In the genomic region with DNA sequence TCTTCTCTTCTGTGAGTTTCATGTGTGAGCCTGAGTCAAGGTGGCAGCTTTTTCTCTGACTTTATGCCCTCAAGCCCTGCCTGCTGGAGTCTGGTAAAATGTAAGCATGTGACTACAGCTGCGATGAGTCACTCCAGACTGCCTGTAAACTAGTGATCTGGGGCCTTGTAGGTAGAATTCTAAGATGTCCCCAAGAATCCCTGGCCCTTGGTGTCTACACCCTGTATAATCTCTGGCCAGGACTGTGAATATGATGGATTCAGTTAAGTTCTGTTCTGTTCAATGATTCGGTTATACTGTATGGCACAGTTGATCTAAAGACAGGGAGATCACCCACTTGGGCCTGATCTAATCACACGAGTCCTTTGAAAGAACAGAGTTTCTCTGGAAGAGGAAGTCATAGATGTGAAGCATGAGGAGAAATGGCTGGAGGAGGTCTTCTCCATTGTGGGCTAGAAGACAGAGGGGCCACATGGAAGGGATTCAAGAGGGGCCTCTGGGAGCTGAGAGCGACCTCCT, we compare ENCODE assay signal across 11 cellular contexts. TPM values are rescaled to one million over a fixed set of nuclear protein-coding genes. Genes with fewer than 3 reads are reported as not detected.
DNase-seq lines count a peak whose midpoint lies in the region; ATAC-seq and TF ChIP-seq lines count a peak whose summit lies in the region.
"Had no signal": no experiment of that assay in that cellular context is flagged by ENCODE, and none has a peak within 500 bp of the region (broad histone marks: within the 10 kb centered on the region; RNA-seq: fewer than 3 reads in every experiment).

No MANE protein-coding gene starts in this region.

- H3K4me1 ChIP-seq in effector memory CD4-positive, alpha-beta T cell (ENCODE audit: control insufficient read depth, insufficient read depth, low read length, poor library complexity, severe bottlenecking) = no peaks in the 10 kb centered on the region
- H3K4me1 ChIP-seq: right lobe of liver had no signal

- H3K27me3 ChIP-seq in effector memory CD4-positive, alpha-beta T cell (replicated peaks; ENCODE audit: control insufficient read depth, insufficient read depth, low read length, poor library complexity, severe bottlenecking) = no peaks in the 10 kb centered on the region
- H3K27me3 ChIP-seq in dorsolateral prefrontal cortex = no peaks in the 10 kb centered on the region
- H3K27me3 ChIP-seq: right lobe of liver had no signal

- H3K27ac ChIP-seq in effector memory CD4-positive, alpha-beta T cell (ENCODE audit: insufficient read depth, low read length, poor library complexity, severe bottlenecking) = no peak overlapping the region
- no peak overlapping the region for H3K27ac ChIP-seq in dorsolateral prefrontal cortex
- H3K27ac ChIP-seq: right lobe of liver had no signal

- intact Hi-C loops in dorsolateral prefrontal cortex (cut with DNase I) = no loop called here

- in situ Hi-C loops in astrocyte of the spinal cord (cut with HindIII; ENCODE audit: low sequenced_read_pairs) (no loop called here), GM13977 (cut with MboI; ENCODE audit: low pct_unique_long_range_greater_than_20kb, low sequenced_read_pairs, unreplicated experiment) (no loop called here)

- no peaks in the 10 kb centered on the region for H3K36me3 ChIP-seq in effector memory CD4-positive, alpha-beta T cell (ENCODE audit: control insufficient read depth, insufficient read depth, low read length)
- H3K36me3 ChIP-seq: right lobe of liver had no signal

- no peak for ATAC-seq in HG02571 (IDR thresholded peaks at IDR 0.05; ENCODE audit: unreplicated experiment)

- DNase-seq in DMS53 (lab: John Stamatoyannopoulos, UW) = peak; percentile 54
- peak; percentile 79 for DNase-seq in LHCN-M2 (ENCODE audit: low read depth)
- DNase-seq in astrocyte of the spinal cord (ENCODE audit: low read depth, low spot score) = peak; percentile 70
- peak; percentile 76 for DNase-seq in myocyte (ENCODE audit: low read depth)
- no peak for DNase-seq in GM13977 (ENCODE audit: low spot score)
- DNase-seq in effector memory CD4-positive, alpha-beta T cell = no peak
- no peak for DNase-seq in dorsolateral prefrontal cortex
- DNase-seq: aorta, NCI-H748 treated with DMSO at 0.1 percent for 48 hours, right lobe of liver had no signal

- TF ChIP-seq CTCF in astrocyte of the spinal cord (IDR thresholded peaks at IDR 0.05; ENCODE audit: low read depth, low read length) (no peak), GM13977 (IDR thresholded peaks at IDR 0.05; ENCODE audit: extremely low read depth, insufficient read depth, missing control alignments) (no peak), dorsolateral prefrontal cortex (IDR thresholded peaks at IDR 0.05 in 54 of 56, conservative IDR thresholded peaks at IDR 0.05 in 2 of 56; ENCODE audit: low read depth in 1 of 56, partially characterized antibody in 56 of 56) (no peak)

- no peaks in the 10 kb centered on the region for H3K9me3 ChIP-seq in effector memory CD4-positive, alpha-beta T cell (ENCODE audit: control insufficient read depth, low read length)
- H3K9me3 ChIP-seq: right lobe of liver had no signal

- H3K4me3 ChIP-seq in astrocyte of the spinal cord (ENCODE audit: low read depth, low read length) = no peak overlapping the region
- no peak overlapping the region for H3K4me3 ChIP-seq in effector memory CD4-positive, alpha-beta T cell (ENCODE audit: insufficient read depth, low read depth, low read length, poor library complexity, severe bottlenecking)
- no peak overlapping the region for H3K4me3 ChIP-seq in dorsolateral prefrontal cortex
- H3K4me3 ChIP-seq: right lobe of liver had no signal

RNA-seq across cellular contexts. Expression of gene PRSS54, which starts 29.8 kb away (rescaled TPM):
- total RNA-seq in LHCN-M2 (2014; rRNA removed) = not detected in 2 replicates
- not detected for polyA plus RNA-seq in LHCN-M2 (2012)
- not detected in 2 replicates for total RNA-seq in myocyte
- not detected for polyA plus RNA-seq in myocyte (2012)
- under 1 TPM in 1 of 120 experiments, not detected in 119; 0.53 TPM for total RNA-seq in dorsolateral prefrontal cortex
- total RNA-seq: aorta, right lobe of liver had no signal
- polyA plus RNA-seq: aorta had no signal

Comparison
In these comparisons a context has a peak if more than half of its experiments do, and no peak if none do; other contexts are left out.
1. DNase-seq: peak in DMS53 (single experiment), LHCN-M2 (single experiment), astrocyte of the spinal cord (single experiment) and myocyte (single experiment); none in GM13977 (single experiment), effector memory CD4-positive, alpha-beta T cell (0 of 3) and dorsolateral prefrontal cortex (0 of 10).